ENCODE assay signal across 19 cellular contexts in genomic region chr15:58513681-58514336, GRCh38.
DNase-seq lines count a peak whose midpoint lies in the region; ATAC-seq, FAIRE-seq and TF ChIP-seq lines count a peak whose summit lies in the region.
"Had no signal": no experiment of that assay in that cellular context is flagged by ENCODE, and none has a peak within 500 bp of the region (broad histone marks: within the 10 kb centered on the region; RNA-seq: fewer than 3 reads in every experiment).

No MANE protein-coding gene starts in this region.

- no peak overlapping the region for H3K18ac ChIP-seq in H1 (ENCODE audit: extremely low read depth, low read length)

- TF ChIP-seq POLR2A in H1 (IDR thresholded peaks at IDR 0.05; ENCODE audit: control extremely low read depth in 1 of 2, low read depth in 2 of 2, low read length in 2 of 2), result no peak

- H3K4me3 Mint-ChIP-seq in osteocyte (ENCODE audit: unreplicated experiment), result no peak overlapping the region
- H3K4me3 Mint-ChIP-seq: activated CD4-positive, alpha-beta memory T cell treated with anti-CD3 and anti-CD28 coated beads, Interleukin-2, amount 10 ng/mL, durations not matched to agents 7 days and 5 days; central memory CD8-positive, alpha-beta T cell had no signal

- H3K79me2 ChIP-seq in H1 (ENCODE audit: control insufficient read depth in 1 of 2, insufficient read depth in 2 of 2, low read length in 2 of 2), result no peaks in the 10 kb centered on the region

- H4K8ac ChIP-seq in H1 (ENCODE audit: extremely low read depth, insufficient read depth, low read length), result no peak overlapping the region

- no peak overlapping the region for H2BK20ac ChIP-seq in H1 (ENCODE audit: low read length)

- no peak overlapping the region for H2BK5ac ChIP-seq in H1 (ENCODE audit: low read depth, low read length)

- H3K9ac ChIP-seq in H1 (replicated peaks in 1 of 4; ENCODE audit: extremely low read depth in 1 of 4, low read depth in 3 of 4, low read length in 3 of 4), result no peak overlapping the region

- H4K5ac ChIP-seq in H1 (ENCODE audit: insufficient read length, low read depth, low read length), result no peak overlapping the region

- H3K9me3 ChIP-seq in HEK293 (ENCODE audit: control insufficient read depth, insufficient read depth, low read depth, low read length), result no peaks in the 10 kb centered on the region
- no peaks in the 10 kb centered on the region for H3K9me3 ChIP-seq in H1 (ENCODE audit: insufficient read depth in 2 of 2, low read depth in 1 of 2, low read length in 1 of 2)
- H3K9me3 ChIP-seq: lower lobe of right lung, tibial artery had no signal

- H3K27ac ChIP-seq in HEK293 (ENCODE audit: extremely low read depth, low read depth, low read length), result no peak overlapping the region
- no peak overlapping the region for H3K27ac ChIP-seq in H1 (ENCODE audit: low read depth, low read length)
- H3K27ac ChIP-seq: lower lobe of right lung, tibial artery had no signal

- TF ChIP-seq CTCF in HEK293 (tag by site-specific recombination; IDR thresholded peaks at IDR 0.05) (no peak), H1 (IDR thresholded peaks at IDR 0.05; ENCODE audit: control extremely low read depth in 1 of 3, insufficient read depth in 1 of 3, low read depth in 1 of 3, low read length in 3 of 3) (no peak), osteocyte (IDR thresholded peaks at IDR 0.05) (no peak)

- H3K27me3 ChIP-seq in H1 (replicated peaks in 1 of 4; ENCODE audit: control insufficient read depth in 3 of 4, extremely low read depth in 1 of 4, insufficient read depth in 3 of 4, low read length in 3 of 4), result no peaks in the 10 kb centered on the region
- H3K27me3 ChIP-seq: tibial artery had no signal

- H2BK15ac ChIP-seq in H1 (ENCODE audit: low read length), result no peak overlapping the region

- H3K27ac Mint-ChIP-seq in osteocyte (ENCODE audit: unreplicated experiment), result peak overlapping the region; percentile 2
- H3K27ac Mint-ChIP-seq: activated CD4-positive, alpha-beta memory T cell treated with anti-CD3 and anti-CD28 coated beads, Interleukin-2, amount 10 ng/mL, durations not matched to agents 7 days and 5 days had no signal

- H3K36me3 ChIP-seq in HEK293 (ENCODE audit: control insufficient read depth in 2 of 2, insufficient read depth in 1 of 2, low read length in 2 of 2), result no peaks in the 10 kb centered on the region
- H3K36me3 ChIP-seq in H1 (ENCODE audit: control insufficient read depth in 2 of 4, insufficient read depth in 4 of 4, low read length in 3 of 4), result no peaks in the 10 kb centered on the region
- H3K36me3 ChIP-seq: lower lobe of right lung, tibial artery had no signal

- H3K9me3 Mint-ChIP-seq in osteocyte (ENCODE audit: unreplicated experiment), result peaks cover 4% of the 10 kb centered on the region
- H3K9me3 Mint-ChIP-seq: central memory CD8-positive, alpha-beta T cell had no signal

- no peak overlapping the region for H4K91ac ChIP-seq in H1 (replicated peaks; ENCODE audit: insufficient read length, low read length)

- no peaks in the 10 kb centered on the region for H3K79me1 ChIP-seq in H1 (ENCODE audit: low read depth, low read length)

- no peak for TF ChIP-seq EP300 in H1 (IDR thresholded peaks at IDR 0.05; ENCODE audit: borderline replicate concordance in 1 of 2, low read depth in 2 of 2, low read length in 2 of 2)

- H3K4me3 ChIP-seq in HEK293 (ENCODE audit: low read depth, low read length), result no peak overlapping the region
- no peak overlapping the region for H3K4me3 ChIP-seq in H1 (ENCODE audit: extremely low read depth in 1 of 4, insufficient read depth in 2 of 4, low read depth in 3 of 4, low read length in 4 of 4)
- H3K4me3 ChIP-seq: lower lobe of right lung, tibial artery had no signal

- no peak overlapping the region for H3K4me2 ChIP-seq in H1 (ENCODE audit: insufficient read depth in 1 of 2, low read depth in 2 of 2, low read length in 2 of 2)

- H3K23ac ChIP-seq in H1 (ENCODE audit: insufficient read length), result no peak overlapping the region

- H3K4me1 Mint-ChIP-seq in osteocyte (ENCODE audit: unreplicated experiment), result peaks cover 18% of the 10 kb centered on the region

- no peak overlapping the region for H3K56ac ChIP-seq in H1 (replicated peaks; ENCODE audit: insufficient read length, low read depth, low read length)

- 92% methylated on average over 10 of the region's 10 CpGs; no CpG with 5 or more reads in 1 of the 2 experiments for WGBS in H1 (ENCODE audit: extremely low coverage in 1 of 2, insufficient coverage in 1 of 2, insufficient read length in 1 of 2, insufficient replicate concordance in 2 of 2, low coverage in 1 of 2, low lambda C conversion rate in 2 of 2, missing lambda C conversion rate in 1 of 2), 2 experiments

- no peaks in the 10 kb centered on the region for H4K20me1 ChIP-seq in H1 (replicated peaks in 1 of 2; ENCODE audit: control insufficient read depth in 1 of 2, insufficient read depth in 2 of 2, low read length in 2 of 2)

- no peak for ATAC-seq in GM19463 (IDR thresholded peaks at IDR 0.05; ENCODE audit: unreplicated experiment)
- ATAC-seq: lower lobe of right lung; naive thymus-derived CD4-positive, alpha-beta T cell had no signal

- CTCF ChIA-PET in HEK293 (lab: Yijun Ruan, JAX), result no interaction called here
- CTCF ChIA-PET in H1 (lab: Charles Lee; ENCODE audit: partially characterized antibody), result interaction anchor here (1.1 kb wide), 1 partner anchor 9 kb away, joined by 3 read pairs; no protein-coding TSS in a partner anchor

- 0 out of 2 replicates have a peak overlapping the region, but pooled peaks have one; percentile 5 for H2AFZ ChIP-seq in H1 (ENCODE audit: low read length)

- no peaks in the 10 kb centered on the region for H3K23me2 ChIP-seq in H1 (ENCODE audit: low read depth, low read length)

- H3K4me1 ChIP-seq in HEK293 (ENCODE audit: control insufficient read depth, insufficient read depth, low read length) (no peaks in the 10 kb centered on the region), H1 (replicated peaks in 1 of 4; ENCODE audit: control insufficient read depth in 3 of 4, insufficient read depth in 4 of 4, low read length in 3 of 4) (0 out of 7 replicates have a peak, but pooled peaks cover 0 to 2% (median 0%) of the 10 kb centered on the region in 4 experiments)
- H3K4me1 ChIP-seq: tibial artery had no signal

- H2BK12ac ChIP-seq in H1 (ENCODE audit: low read depth, low read length), result no peak overlapping the region

- H3K14ac ChIP-seq in H1 (ENCODE audit: insufficient read length), result no peak overlapping the region

- H3K36me3 Mint-ChIP-seq in osteocyte (ENCODE audit: unreplicated experiment), result peaks cover 3% of the 10 kb centered on the region

- peak; percentile 41 to 75 for DNase-seq in NCI-H446 (lab: John Stamatoyannopoulos, UW)
- DNase-seq in H1 (ENCODE audit: low read depth in 1 of 2, low spot score in 2 of 2), result no peak
- DNase-seq in osteocyte (ENCODE audit: extremely low spot score, unreplicated experiment), result no peak
- DNase-seq in Kasumi-1 (lab: John Stamatoyannopoulos, UW), result no peak
- no peak for DNase-seq in epidermal melanocyte (ENCODE audit: insufficient read length, low spot score)
- DNase-seq: activated CD4-positive, alpha-beta memory T cell treated with anti-CD3 and anti-CD28 coated beads, Interleukin-2, amount 10 ng/mL, durations not matched to agents 7 days and 5 days; activated CD4-positive, CD25-positive, alpha-beta regulatory T cell; activated naive CD4-positive, alpha-beta T cell; effector memory CD4-positive, alpha-beta T cell; lower lobe of right lung; naive thymus-derived CD4-positive, alpha-beta T cell; OCI-M1; SHP77; stimulated activated CD4-positive, alpha-beta T cell treated with anti-CD3 and anti-CD28 coated beads, Interleukin-2, amount 100 ng/mL, for 24 hours; stimulated activated naive CD4-positive, alpha-beta T cell treated with Interleukin-2 at 50 U/mL for 16 hours; tibial artery had no signal

- H2BK120ac ChIP-seq in H1 (replicated peaks; ENCODE audit: low read depth, low read length), result no peak overlapping the region

- no peak for TF ChIP-seq RAD21 in H1 (IDR thresholded peaks at IDR 0.05 in 1 of 2, conservative IDR thresholded peaks at IDR 0.05 in 1 of 2; ENCODE audit: low read depth in 2 of 2, low read length in 2 of 2)

- FAIRE-seq in H1 (lab: Jason Lieb, UNC), result no peak

- no peak overlapping the region for H2AK5ac ChIP-seq in H1 (ENCODE audit: low read depth, low read length)

- POLR2A ChIA-PET in HEK293 (lab: Yijun Ruan, JAX) (no interaction called here), H1 (lab: Charles Lee; ENCODE audit: partially characterized antibody) (no interaction called here)

- H3K4ac ChIP-seq in H1 (replicated peaks; ENCODE audit: insufficient read length, low read depth, low read length), result no peak overlapping the region

- no peaks in the 10 kb centered on the region for H3K27me3 Mint-ChIP-seq in osteocyte (ENCODE audit: unreplicated experiment)
- H3K27me3 Mint-ChIP-seq: central memory CD8-positive, alpha-beta T cell; naive thymus-derived CD4-positive, alpha-beta T cell had no signal

TF ChIP-seq in H1, 55 proteins besides CTCF, POLR2A, EP300 and RAD21:
- TF ChIP-seq HDAC6 (IDR thresholded peaks at IDR 0.05; ENCODE audit: low read depth, low read length) (no peak), RNF2 (IDR thresholded peaks at IDR 0.05; ENCODE audit: borderline replicate concordance, low read depth, low read length, missing control alignments, poor library complexity, severe bottlenecking) (no peak), GABPA (IDR thresholded peaks at IDR 0.05; ENCODE audit: borderline replicate concordance, insufficient read depth, low read length) (no peak), SIX5 (IDR thresholded peaks at IDR 0.05; ENCODE audit: low read depth, low read length) (no peak), HDAC2 (IDR thresholded peaks at IDR 0.05; ENCODE audit: borderline replicate concordance in 1 of 2, low read depth in 2 of 2, low read length in 2 of 2) (no peak), CREB1 (IDR thresholded peaks at IDR 0.05) (no peak)
TF ChIP-seq in H1: peak in this region for 0.

Comparison
In these comparisons a context has a peak if more than half of its experiments do, and no peak if none do; other contexts are left out.
1. DNase-seq: peak in NCI-H446 (2 of 2); none in H1 (0 of 2), osteocyte (single experiment), Kasumi-1 (0 of 2) and epidermal melanocyte (single experiment).